1 cellular context compared by ENCODE assay signal in the genomic region with DNA sequence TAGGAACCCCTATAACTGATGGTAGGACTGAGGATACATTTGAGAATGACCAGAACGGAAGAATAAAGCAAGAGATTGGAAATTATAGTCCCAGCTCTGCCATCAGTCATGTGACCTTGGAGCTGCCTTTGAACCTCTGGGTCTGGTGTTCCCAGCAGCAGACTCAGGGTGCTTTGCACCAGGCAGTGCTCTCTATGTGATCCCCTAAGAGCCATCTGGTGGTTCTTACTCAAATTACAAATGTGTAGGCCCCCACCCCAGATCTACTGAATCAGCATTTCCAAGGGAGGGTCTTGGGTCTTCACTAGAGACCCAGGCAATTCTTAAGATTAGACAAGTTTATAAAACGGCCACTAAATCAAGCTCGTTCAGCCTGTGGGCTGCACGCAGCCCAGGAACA.
TF ChIP-seq lines count a peak whose summit lies in the region.

No MANE protein-coding gene starts in this region.

TF ChIP-seq in WTC11, 78 proteins besides CTCF, POLR2A, EP300 and RAD21 (continued from another document):
- TF ChIP-seq, protein P1, sequence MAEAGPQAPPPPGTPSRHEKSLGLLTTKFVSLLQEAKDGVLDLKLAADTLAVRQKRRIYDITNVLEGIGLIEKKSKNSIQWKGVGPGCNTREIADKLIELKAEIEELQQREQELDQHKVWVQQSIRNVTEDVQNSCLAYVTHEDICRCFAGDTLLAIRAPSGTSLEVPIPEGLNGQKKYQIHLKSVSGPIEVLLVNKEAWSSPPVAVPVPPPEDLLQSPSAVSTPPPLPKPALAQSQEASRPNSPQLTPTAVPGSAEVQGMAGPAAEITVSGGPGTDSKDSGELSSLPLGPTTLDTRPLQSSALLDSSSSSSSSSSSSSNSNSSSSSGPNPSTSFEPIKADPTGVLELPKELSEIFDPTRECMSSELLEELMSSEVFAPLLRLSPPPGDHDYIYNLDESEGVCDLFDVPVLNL (CRISPR knock-in tag; IDR thresholded peaks at IDR 0.05; ENCODE audit: borderline replicate concordance, low read depth) = no peak
- TF ChIP-seq, protein P2, sequence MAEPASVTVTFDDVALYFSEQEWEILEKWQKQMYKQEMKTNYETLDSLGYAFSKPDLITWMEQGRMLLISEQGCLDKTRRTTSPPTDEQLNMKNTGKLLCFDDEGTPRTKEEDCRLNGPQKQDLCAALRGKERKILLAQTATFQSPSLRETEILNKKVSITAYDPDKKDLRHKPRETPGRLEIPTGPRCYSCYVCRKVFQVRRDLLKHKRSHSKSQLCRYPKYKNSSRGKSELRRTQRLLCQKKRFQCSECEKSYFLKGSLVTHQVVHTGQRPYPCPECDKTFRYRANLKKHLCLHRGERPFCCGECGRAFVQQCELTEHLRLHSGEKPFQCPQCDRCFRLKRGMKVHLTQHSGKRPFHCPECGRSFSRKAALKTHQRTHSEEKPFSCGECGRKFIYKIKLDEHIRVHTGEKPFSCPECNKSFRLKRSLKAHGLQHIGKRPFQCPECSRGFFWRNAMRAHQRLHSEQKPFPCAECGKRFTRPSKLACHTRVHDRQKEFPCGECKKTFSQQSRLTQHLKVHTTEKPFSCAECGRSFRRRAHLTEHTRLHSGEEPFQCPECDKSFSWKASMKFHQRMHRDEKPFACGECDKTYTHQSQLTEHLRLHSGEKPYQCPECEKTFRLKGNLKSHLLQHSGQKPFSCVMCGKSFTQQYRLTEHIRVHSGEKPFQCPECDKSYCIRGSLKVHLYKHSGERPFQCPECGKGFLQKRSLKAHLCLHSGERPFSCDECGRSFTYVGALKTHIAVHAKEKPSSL (CRISPR knock-in tag; conservative IDR thresholded peaks at IDR 0.05) = no peak
- TF ChIP-seq, protein P3, sequence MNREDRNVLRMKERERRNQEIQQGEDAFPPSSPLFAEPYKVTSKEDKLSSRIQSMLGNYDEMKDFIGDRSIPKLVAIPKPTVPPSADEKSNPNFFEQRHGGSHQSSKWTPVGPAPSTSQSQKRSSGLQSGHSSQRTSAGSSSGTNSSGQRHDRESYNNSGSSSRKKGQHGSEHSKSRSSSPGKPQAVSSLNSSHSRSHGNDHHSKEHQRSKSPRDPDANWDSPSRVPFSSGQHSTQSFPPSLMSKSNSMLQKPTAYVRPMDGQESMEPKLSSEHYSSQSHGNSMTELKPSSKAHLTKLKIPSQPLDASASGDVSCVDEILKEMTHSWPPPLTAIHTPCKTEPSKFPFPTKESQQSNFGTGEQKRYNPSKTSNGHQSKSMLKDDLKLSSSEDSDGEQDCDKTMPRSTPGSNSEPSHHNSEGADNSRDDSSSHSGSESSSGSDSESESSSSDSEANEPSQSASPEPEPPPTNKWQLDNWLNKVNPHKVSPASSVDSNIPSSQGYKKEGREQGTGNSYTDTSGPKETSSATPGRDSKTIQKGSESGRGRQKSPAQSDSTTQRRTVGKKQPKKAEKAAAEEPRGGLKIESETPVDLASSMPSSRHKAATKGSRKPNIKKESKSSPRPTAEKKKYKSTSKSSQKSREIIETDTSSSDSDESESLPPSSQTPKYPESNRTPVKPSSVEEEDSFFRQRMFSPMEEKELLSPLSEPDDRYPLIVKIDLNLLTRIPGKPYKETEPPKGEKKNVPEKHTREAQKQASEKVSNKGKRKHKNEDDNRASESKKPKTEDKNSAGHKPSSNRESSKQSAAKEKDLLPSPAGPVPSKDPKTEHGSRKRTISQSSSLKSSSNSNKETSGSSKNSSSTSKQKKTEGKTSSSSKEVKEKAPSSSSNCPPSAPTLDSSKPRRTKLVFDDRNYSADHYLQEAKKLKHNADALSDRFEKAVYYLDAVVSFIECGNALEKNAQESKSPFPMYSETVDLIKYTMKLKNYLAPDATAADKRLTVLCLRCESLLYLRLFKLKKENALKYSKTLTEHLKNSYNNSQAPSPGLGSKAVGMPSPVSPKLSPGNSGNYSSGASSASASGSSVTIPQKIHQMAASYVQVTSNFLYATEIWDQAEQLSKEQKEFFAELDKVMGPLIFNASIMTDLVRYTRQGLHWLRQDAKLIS (CRISPR knock-in tag; IDR thresholded peaks at IDR 0.05; ENCODE audit: borderline replicate concordance) = no peak
- TF ChIP-seq RELA (CRISPR knock-in tag; IDR thresholded peaks at IDR 0.05; ENCODE audit: borderline replicate concordance) (no peak), ZNF416 (CRISPR knock-in tag; IDR thresholded peaks at IDR 0.05) (no peak), ZNF219 (CRISPR knock-in tag; IDR thresholded peaks at IDR 0.05; ENCODE audit: borderline replicate concordance) (no peak)
